Comparison of ENCODE assay signal across 8 cellular contexts in the genomic region with DNA sequence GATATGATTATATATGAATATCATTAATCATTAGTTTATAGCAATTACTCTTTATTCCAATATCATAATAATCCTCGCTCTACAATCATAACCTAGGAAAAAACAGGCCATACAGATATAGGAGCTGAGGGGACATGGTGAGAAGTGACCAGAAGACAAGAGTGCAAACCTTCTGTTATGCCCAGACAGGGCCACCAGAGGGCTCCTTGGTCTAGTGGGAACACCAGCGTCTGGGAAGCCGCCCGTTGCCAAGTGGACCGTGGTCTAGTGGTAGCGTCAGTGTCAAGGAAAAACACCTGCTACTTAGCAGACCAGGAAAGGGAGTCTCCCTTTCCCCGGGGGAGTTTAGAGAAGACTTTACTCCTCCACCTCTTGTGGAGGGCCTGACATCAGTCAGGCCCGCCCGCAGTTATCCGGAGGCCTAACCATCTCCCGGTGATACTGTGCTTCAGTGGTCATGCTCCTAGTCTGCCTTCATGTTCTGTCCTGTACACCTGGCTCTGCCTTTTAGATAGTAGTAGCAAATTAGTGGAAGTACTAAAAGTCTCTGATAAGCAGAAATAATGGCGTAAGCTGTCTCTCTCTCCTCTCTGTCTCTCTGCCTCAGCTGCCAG. TPM values are rescaled to one million over a fixed set of nuclear protein-coding genes. Genes with fewer than 3 reads are reported as not detected.
A peak's percentile ranks its signal among the peaks of the same experiment; 100 is the strongest.
DNase-seq lines count a peak whose midpoint lies in the region; FAIRE-seq and TF ChIP-seq lines count a peak whose summit lies in the region.
"Not testable (repeated sequence)": the region's sequence is repeated elsewhere in the genome, so short reads cannot be mapped to it uniquely, and the experiment has no call there.

No MANE protein-coding gene starts in this region.

- intact Hi-C loops in kidney (cut with DNase I) = not testable (repeated sequence)

- in situ Hi-C loops in G401 (cut with HindIII; ENCODE audit: low sequenced_read_pairs) = not testable (repeated sequence)

- H3K9me3 ChIP-seq in kidney (ENCODE audit: control insufficient read depth in 1 of 2, low read length in 2 of 2) = not testable (repeated sequence)

- not testable (repeated sequence) for H3K4me3 ChIP-seq in kidney (ENCODE audit: low read length in 2 of 2); retinal pigment epithelial cell (ENCODE audit: low read length)

- not testable (repeated sequence) for H3K9ac ChIP-seq in kidney (ENCODE audit: low read length in 2 of 2)

- not testable (repeated sequence) for H3K27ac ChIP-seq in kidney (ENCODE audit: low read depth in 2 of 2, low read length in 2 of 2)

- peak; percentile 46 for TF ChIP-seq CTCF in kidney (IDR thresholded peaks at IDR 0.05; ENCODE audit: borderline replicate concordance, extremely low read depth, insufficient read depth)
- peak; percentile 66 for TF ChIP-seq CTCF in retinal pigment epithelial cell (conservative IDR thresholded peaks at IDR 0.05; ENCODE audit: low read depth, low read length)

- peaks cover 21 to 52% of the 10 kb centered on the region in 2 donors for H3K36me3 ChIP-seq in kidney (ENCODE audit: control insufficient read depth in 1 of 2, insufficient read depth in 2 of 2, low read length in 2 of 2)

- H3K4me1 ChIP-seq in kidney (ENCODE audit: control insufficient read depth in 1 of 2, insufficient read depth in 1 of 2, low read depth in 1 of 2, low read length in 2 of 2) = not testable (repeated sequence)

- DNase-seq in G401 (ENCODE audit: low spot score) = peak; percentile 86
- peak; percentile 63 for DNase-seq in NCI-H1092 (lab: John Stamatoyannopoulos, UW)
- DNase-seq in RPMI7951 (ENCODE audit: low read depth) = peak; percentile 62
- DNase-seq in activated T-cell treated with anti-CD3 and anti-CD28 coated beads for 1 hour (ENCODE audit: low read depth) = peak; percentile 36
- peak; percentile 80 for DNase-seq in dermis blood vessel endothelial cell
- DNase-seq in kidney = peak; percentile 87
- not testable (repeated sequence) for DNase-seq in retinal pigment epithelial cell (ENCODE audit: low read depth)
- DNase-seq in ureter (ENCODE audit: low spot score) = peak; percentile 66

- not testable (repeated sequence) for FAIRE-seq in kidney (lab: Jason Lieb, UNC)

RNA-seq across cellular contexts. Expression of a gene that starts 26.5 kb away (rescaled TPM):
- 15.6 and 24.5 TPM in 2 replicates for total RNA-seq in G401 (2014; rRNA removed; shearing (Covaris generic))
- 15.5 and 22.1 TPM in 2 replicates for total RNA-seq in RPMI7951 (2014; rRNA removed; shearing (Covaris generic))
- total RNA-seq in dermis blood vessel endothelial cell (12.1 and 17.3 TPM in 2 replicates), kidney (44.8 TPM), ureter (34.3 TPM)
- 39.3 TPM for polyA plus RNA-seq in kidney (ENCODE audit: insufficient read depth, low read depth, low replicate concordance)

RNA-seq across cellular contexts. Expression of a gene that starts 32.0 kb away (rescaled TPM):
- total RNA-seq in G401 (2014; rRNA removed; shearing (Covaris generic)) = not detected in 2 replicates
- not detected in 2 replicates for total RNA-seq in RPMI7951 (2014; rRNA removed; shearing (Covaris generic))
- not detected in 2 replicates for total RNA-seq in dermis blood vessel endothelial cell
- total RNA-seq in kidney = not detected
- not detected for polyA plus RNA-seq in kidney (ENCODE audit: insufficient read depth, low read depth, low replicate concordance)
- total RNA-seq in ureter = not detected

RNA-seq across cellular contexts. Expression of a gene that starts 49.9 kb away (rescaled TPM):
- 0.12 TPM in 1 of 2 replicates, not detected in the other for total RNA-seq in G401 (2014; rRNA removed; shearing (Covaris generic))
- 0.12 TPM in 1 of 2 replicates, not detected in the other for total RNA-seq in RPMI7951 (2014; rRNA removed; shearing (Covaris generic))
- total RNA-seq in dermis blood vessel endothelial cell (2.0 and 9.5 TPM in 2 replicates), kidney (5.3 TPM), ureter (3.0 TPM)
- 0.52 TPM for polyA plus RNA-seq in kidney (ENCODE audit: insufficient read depth, low read depth, low replicate concordance)
